Comparison of ENCODE assay signal across 1 cellular context in genomic region chr16:30698139-30698815, GRCh38.
TF ChIP-seq lines count a peak whose summit lies in the region.

No MANE protein-coding gene starts in this region.

TF ChIP-seq in K562, 482 proteins besides CTCF, POLR2A, EP300 and RAD21 (continued from another document):
- TF ChIP-seq BCLAF1 (IDR thresholded peaks at IDR 0.05; ENCODE audit: borderline replicate concordance in 1 of 2, control insufficient read depth in 1 of 2, low read depth in 2 of 2, low read length in 1 of 2) (no peak), FOXJ2 (tag; IDR thresholded peaks at IDR 0.05) (0 out of 2 replicates have a peak, but pooled peaks have one; percentile 84), ZNF444 (CRISPR knock-in tag; IDR thresholded peaks at IDR 0.05) (no peak), HDAC1 (IDR thresholded peaks at IDR 0.05) (no peak; a peak in 1 of 4 replicates)
